ENCODE assay signal across 1 cellular context in genomic region chr16:22195695-22196558, GRCh38.
A peak's percentile ranks its signal among the peaks of the same experiment; 100 is the strongest.
TF ChIP-seq lines count a peak whose summit lies in the region.

No MANE protein-coding gene starts in this region.

TF ChIP-seq in WTC11, 78 proteins besides CTCF, POLR2A, EP300 and RAD21 (continued from another document):
- TF ChIP-seq, protein P1, sequence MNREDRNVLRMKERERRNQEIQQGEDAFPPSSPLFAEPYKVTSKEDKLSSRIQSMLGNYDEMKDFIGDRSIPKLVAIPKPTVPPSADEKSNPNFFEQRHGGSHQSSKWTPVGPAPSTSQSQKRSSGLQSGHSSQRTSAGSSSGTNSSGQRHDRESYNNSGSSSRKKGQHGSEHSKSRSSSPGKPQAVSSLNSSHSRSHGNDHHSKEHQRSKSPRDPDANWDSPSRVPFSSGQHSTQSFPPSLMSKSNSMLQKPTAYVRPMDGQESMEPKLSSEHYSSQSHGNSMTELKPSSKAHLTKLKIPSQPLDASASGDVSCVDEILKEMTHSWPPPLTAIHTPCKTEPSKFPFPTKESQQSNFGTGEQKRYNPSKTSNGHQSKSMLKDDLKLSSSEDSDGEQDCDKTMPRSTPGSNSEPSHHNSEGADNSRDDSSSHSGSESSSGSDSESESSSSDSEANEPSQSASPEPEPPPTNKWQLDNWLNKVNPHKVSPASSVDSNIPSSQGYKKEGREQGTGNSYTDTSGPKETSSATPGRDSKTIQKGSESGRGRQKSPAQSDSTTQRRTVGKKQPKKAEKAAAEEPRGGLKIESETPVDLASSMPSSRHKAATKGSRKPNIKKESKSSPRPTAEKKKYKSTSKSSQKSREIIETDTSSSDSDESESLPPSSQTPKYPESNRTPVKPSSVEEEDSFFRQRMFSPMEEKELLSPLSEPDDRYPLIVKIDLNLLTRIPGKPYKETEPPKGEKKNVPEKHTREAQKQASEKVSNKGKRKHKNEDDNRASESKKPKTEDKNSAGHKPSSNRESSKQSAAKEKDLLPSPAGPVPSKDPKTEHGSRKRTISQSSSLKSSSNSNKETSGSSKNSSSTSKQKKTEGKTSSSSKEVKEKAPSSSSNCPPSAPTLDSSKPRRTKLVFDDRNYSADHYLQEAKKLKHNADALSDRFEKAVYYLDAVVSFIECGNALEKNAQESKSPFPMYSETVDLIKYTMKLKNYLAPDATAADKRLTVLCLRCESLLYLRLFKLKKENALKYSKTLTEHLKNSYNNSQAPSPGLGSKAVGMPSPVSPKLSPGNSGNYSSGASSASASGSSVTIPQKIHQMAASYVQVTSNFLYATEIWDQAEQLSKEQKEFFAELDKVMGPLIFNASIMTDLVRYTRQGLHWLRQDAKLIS (CRISPR knock-in tag; IDR thresholded peaks at IDR 0.05; ENCODE audit: borderline replicate concordance) = no peak
- peak; percentile 50; the same call in 1 of the 2 replicates for TF ChIP-seq ZNF423 (CRISPR knock-in tag; IDR thresholded peaks at IDR 0.05)
- no peak for TF ChIP-seq PREB (CRISPR knock-in tag; IDR thresholded peaks at IDR 0.05; ENCODE audit: borderline replicate concordance)
- no peak for TF ChIP-seq USF1 (CRISPR knock-in tag; IDR thresholded peaks at IDR 0.05)
- TF ChIP-seq, protein P2, sequence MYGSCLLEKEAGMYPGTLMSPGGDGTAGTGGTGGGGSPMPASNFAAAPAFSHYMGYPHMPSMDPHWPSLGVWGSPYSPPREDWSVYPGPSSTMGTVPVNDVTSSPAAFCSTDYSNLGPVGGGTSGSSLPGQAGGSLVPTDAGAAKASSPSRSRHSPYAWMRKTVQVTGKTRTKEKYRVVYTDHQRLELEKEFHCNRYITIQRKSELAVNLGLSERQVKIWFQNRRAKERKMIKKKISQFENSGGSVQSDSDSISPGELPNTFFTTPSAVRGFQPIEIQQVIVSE (CRISPR knock-in tag; IDR thresholded peaks at IDR 0.05; ENCODE audit: borderline replicate concordance) = no peak
- no peak for TF ChIP-seq SOX15 (CRISPR knock-in tag; IDR thresholded peaks at IDR 0.05)
- TF ChIP-seq GRHL2 (CRISPR knock-in tag; IDR thresholded peaks at IDR 0.05; ENCODE audit: insufficient replicate concordance, severe bottlenecking) = no peak
- peak; percentile 69; the same call in 1 of the 2 replicates for TF ChIP-seq TEAD1 (CRISPR knock-in tag; IDR thresholded peaks at IDR 0.05)
- peak; percentile 99 for TF ChIP-seq ZNF121 (CRISPR knock-in tag; IDR thresholded peaks at IDR 0.05)
- TF ChIP-seq RELA (CRISPR knock-in tag; IDR thresholded peaks at IDR 0.05; ENCODE audit: borderline replicate concordance) = no peak
- TF ChIP-seq, protein P3, sequence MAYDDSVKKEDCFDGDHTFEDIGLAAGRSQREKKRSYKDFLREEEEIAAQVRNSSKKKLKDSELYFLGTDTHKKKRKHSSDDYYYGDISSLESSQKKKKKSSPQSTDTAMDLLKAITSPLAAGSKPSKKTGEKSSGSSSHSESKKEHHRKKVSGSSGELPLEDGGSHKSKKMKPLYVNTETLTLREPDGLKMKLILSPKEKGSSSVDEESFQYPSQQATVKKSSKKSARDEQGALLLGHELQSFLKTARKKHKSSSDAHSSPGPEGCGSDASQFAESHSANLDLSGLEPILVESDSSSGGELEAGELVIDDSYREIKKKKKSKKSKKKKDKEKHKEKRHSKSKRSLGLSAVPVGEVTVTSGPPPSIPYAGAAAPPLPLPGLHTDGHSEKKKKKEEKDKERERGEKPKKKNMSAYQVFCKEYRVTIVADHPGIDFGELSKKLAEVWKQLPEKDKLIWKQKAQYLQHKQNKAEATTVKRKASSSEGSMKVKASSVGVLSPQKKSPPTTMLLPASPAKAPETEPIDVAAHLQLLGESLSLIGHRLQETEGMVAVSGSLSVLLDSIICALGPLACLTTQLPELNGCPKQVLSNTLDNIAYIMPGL (CRISPR knock-in tag; IDR thresholded peaks at IDR 0.05) = peak; percentile 69; the same call in 1 of the 2 replicates
- no peak; the same call in 1 of the 2 replicates for TF ChIP-seq HMGA2 (CRISPR knock-in tag; IDR thresholded peaks at IDR 0.05)
- TF ChIP-seq SP1 (CRISPR knock-in tag; conservative IDR thresholded peaks at IDR 0.05) = peak; percentile 60; the same call in 1 of the 2 replicates
- TF ChIP-seq ELF4 (CRISPR knock-in tag; IDR thresholded peaks at IDR 0.05; ENCODE audit: low read depth) = no peak
- TF ChIP-seq NR1H2 (CRISPR knock-in tag; IDR thresholded peaks at IDR 0.05) = no peak
- TF ChIP-seq ZBTB43 (CRISPR knock-in tag; IDR thresholded peaks at IDR 0.05) = no peak
